ENCODE assay signal across 13 cellular contexts in the genomic region with DNA sequence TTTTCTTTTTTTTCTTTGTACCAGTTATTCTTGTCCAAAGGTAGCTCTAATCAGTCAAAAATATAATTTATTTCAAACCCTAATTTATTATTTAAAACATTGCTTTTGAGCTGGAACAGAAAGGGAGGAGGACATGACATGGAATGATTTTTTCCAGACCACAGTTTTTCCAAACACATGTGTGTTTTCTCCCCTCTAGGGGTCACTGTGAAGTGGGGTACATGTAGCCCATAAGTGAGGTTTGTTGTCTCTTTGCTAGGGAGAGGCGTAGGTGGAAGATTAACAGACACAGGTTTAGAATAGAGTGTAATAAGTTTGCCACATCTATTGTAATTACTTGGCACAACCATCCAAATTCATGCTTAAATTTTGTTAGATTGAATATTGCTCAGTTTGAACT.
A peak's percentile ranks its signal among the peaks of the same experiment; 100 is the strongest.
DNase-seq lines count a peak whose midpoint lies in the region; ATAC-seq and TF ChIP-seq lines count a peak whose summit lies in the region.
"Had no signal": no experiment of that assay in that cellular context is flagged by ENCODE, and none has a peak within 500 bp of the region (broad histone marks: within the 10 kb centered on the region; RNA-seq: fewer than 3 reads in every experiment).

No MANE protein-coding gene starts in this region.

- no peak for ATAC-seq in effector memory CD8-positive, alpha-beta T cell (replicated peaks)
- ATAC-seq in GM21737 (IDR thresholded peaks at IDR 0.05; ENCODE audit: unreplicated experiment): no peak
- no peak for ATAC-seq in HG03039 (IDR thresholded peaks at IDR 0.05; ENCODE audit: unreplicated experiment)

- H3K4me3 Mint-ChIP-seq in effector memory CD8-positive, alpha-beta T cell: no peak overlapping the region
- H3K4me3 Mint-ChIP-seq: immature natural killer cell had no signal

- H3K27ac Mint-ChIP-seq in effector memory CD8-positive, alpha-beta T cell: peak overlapping the region; percentile 67 to 80

- TF ChIP-seq POLR2A in NB4 (IDR thresholded peaks at IDR 0.05; ENCODE audit: extremely low read depth, insufficient read length): no peak

- DNase-seq in GM12864 (ENCODE audit: low read depth) (no peak), NB4 (ENCODE audit: low read depth) (peak; percentile 29), renal cortical epithelial cell (ENCODE audit: low read depth) (peak; percentile 13)
- DNase-seq in effector memory CD8-positive, alpha-beta T cell: no peak
- DNase-seq in activated CD8-positive, alpha-beta memory T cell treated with anti-CD3 and anti-CD28 coated beads, Interleukin-2, amount 50 U/mL, for 4 hours: no peak
- DNase-seq: activated naive CD4-positive, alpha-beta T cell treated with anti-CD3 and anti-CD28 coated beads, Interleukin-2, amount 50 U/mL, for 16 hours; effector memory CD4-positive, alpha-beta T cell; immature natural killer cell; NCI-H2029; Right ventricle myocardium superior; stimulated activated CD4-positive, alpha-beta T cell treated with anti-CD3 and anti-CD28 coated beads, Interleukin-1b, Interleukin-23, amount 100 ng/mL, for 48 hours had no signal

- peaks cover 21 to 25% of the 10 kb centered on the region in 2 donors for H3K4me1 Mint-ChIP-seq in effector memory CD8-positive, alpha-beta T cell (ENCODE audit: low read depth in 2 of 2)

- H3K27me3 Mint-ChIP-seq in effector memory CD8-positive, alpha-beta T cell: no peaks in the 10 kb centered on the region

- H3K36me3 Mint-ChIP-seq in effector memory CD8-positive, alpha-beta T cell (ENCODE audit: insufficient read depth): peaks cover 37% of the 10 kb centered on the region

- no peaks in the 10 kb centered on the region for H3K9me3 Mint-ChIP-seq in effector memory CD8-positive, alpha-beta T cell
- H3K9me3 Mint-ChIP-seq: immature natural killer cell had no signal

- H3K4me3 ChIP-seq in GM12864 (ENCODE audit: low read depth, low read length): no peak overlapping the region
- no peak overlapping the region for H3K4me3 ChIP-seq in NB4 (ENCODE audit: low read depth, low read length)

- TF ChIP-seq CTCF in GM12864 (IDR thresholded peaks at IDR 0.05; ENCODE audit: low read depth, low read length, missing control alignments) (peak; percentile 26), NB4 (IDR thresholded peaks at IDR 0.05; ENCODE audit: low read depth, low read length) (peak; percentile 52)

Comparison
In these comparisons a context has a peak if more than half of its experiments do, and no peak if none do; other contexts are left out.
1. DNase-seq: peak in NB4 (single experiment) and renal cortical epithelial cell (single experiment); none in GM12864 (single experiment), effector memory CD8-positive, alpha-beta T cell (0 of 3) and activated CD8-positive, alpha-beta memory T cell treated with anti-CD3 and anti-CD28 coated beads, Interleukin-2, amount 50 U/mL, for 4 hours (single experiment).